In the genomic region with DNA sequence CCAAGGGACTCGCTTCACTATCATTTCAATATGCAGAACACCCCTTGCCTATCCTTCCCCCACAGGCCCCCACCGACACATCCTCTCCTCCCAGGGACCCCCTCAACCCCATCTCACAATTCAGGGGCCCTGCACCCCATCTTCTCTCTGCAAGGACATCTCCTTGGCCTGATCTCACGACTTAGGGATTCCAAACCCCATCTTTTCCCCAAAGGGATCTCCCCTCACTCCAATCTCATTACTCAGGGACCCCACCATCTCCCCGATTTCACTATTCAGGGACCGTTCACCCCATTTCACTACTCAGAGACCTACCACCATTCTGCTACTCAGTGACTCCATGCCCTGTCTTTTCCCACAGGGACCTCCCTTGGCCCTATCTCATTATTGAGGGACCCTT, we compare ENCODE assay signal across 1 cellular context.
TF ChIP-seq lines count a peak whose summit lies in the region.

No MANE protein-coding gene starts in this region.

TF ChIP-seq in WTC11, 78 proteins besides CTCF, POLR2A, EP300 and RAD21 (continued from another document):
- TF ChIP-seq, protein P1, sequence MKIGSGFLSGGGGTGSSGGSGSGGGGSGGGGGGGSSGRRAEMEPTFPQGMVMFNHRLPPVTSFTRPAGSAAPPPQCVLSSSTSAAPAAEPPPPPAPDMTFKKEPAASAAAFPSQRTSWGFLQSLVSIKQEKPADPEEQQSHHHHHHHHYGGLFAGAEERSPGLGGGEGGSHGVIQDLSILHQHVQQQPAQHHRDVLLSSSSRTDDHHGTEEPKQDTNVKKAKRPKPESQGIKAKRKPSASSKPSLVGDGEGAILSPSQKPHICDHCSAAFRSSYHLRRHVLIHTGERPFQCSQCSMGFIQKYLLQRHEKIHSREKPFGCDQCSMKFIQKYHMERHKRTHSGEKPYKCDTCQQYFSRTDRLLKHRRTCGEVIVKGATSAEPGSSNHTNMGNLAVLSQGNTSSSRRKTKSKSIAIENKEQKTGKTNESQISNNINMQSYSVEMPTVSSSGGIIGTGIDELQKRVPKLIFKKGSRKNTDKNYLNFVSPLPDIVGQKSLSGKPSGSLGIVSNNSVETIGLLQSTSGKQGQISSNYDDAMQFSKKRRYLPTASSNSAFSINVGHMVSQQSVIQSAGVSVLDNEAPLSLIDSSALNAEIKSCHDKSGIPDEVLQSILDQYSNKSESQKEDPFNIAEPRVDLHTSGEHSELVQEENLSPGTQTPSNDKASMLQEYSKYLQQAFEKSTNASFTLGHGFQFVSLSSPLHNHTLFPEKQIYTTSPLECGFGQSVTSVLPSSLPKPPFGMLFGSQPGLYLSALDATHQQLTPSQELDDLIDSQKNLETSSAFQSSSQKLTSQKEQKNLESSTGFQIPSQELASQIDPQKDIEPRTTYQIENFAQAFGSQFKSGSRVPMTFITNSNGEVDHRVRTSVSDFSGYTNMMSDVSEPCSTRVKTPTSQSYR (CRISPR knock-in tag; IDR thresholded peaks at IDR 0.05), result no peak
- no peak for TF ChIP-seq NFE2L1 (CRISPR knock-in tag; IDR thresholded peaks at IDR 0.05)
- TF ChIP-seq NR2C2 (CRISPR knock-in tag; IDR thresholded peaks at IDR 0.05), result no peak
- TF ChIP-seq ZNF219 (CRISPR knock-in tag; IDR thresholded peaks at IDR 0.05; ENCODE audit: borderline replicate concordance), result no peak
- TF ChIP-seq, protein P2, sequence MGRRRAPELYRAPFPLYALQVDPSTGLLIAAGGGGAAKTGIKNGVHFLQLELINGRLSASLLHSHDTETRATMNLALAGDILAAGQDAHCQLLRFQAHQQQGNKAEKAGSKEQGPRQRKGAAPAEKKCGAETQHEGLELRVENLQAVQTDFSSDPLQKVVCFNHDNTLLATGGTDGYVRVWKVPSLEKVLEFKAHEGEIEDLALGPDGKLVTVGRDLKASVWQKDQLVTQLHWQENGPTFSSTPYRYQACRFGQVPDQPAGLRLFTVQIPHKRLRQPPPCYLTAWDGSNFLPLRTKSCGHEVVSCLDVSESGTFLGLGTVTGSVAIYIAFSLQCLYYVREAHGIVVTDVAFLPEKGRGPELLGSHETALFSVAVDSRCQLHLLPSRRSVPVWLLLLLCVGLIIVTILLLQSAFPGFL (CRISPR knock-in tag; IDR thresholded peaks at IDR 0.05; ENCODE audit: borderline replicate concordance), result no peak
- TF ChIP-seq ZNF396 (CRISPR knock-in tag; IDR thresholded peaks at IDR 0.05; ENCODE audit: borderline replicate concordance), result no peak
- no peak for TF ChIP-seq ESRRA (CRISPR knock-in tag; IDR thresholded peaks at IDR 0.05; ENCODE audit: borderline replicate concordance)
- TF ChIP-seq, protein P3, sequence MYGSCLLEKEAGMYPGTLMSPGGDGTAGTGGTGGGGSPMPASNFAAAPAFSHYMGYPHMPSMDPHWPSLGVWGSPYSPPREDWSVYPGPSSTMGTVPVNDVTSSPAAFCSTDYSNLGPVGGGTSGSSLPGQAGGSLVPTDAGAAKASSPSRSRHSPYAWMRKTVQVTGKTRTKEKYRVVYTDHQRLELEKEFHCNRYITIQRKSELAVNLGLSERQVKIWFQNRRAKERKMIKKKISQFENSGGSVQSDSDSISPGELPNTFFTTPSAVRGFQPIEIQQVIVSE (CRISPR knock-in tag; IDR thresholded peaks at IDR 0.05; ENCODE audit: borderline replicate concordance), result no peak
- no peak for TF ChIP-seq HMGA2 (CRISPR knock-in tag; IDR thresholded peaks at IDR 0.05)
